ENCODE assay signal across 2 cellular contexts in the genomic region with DNA sequence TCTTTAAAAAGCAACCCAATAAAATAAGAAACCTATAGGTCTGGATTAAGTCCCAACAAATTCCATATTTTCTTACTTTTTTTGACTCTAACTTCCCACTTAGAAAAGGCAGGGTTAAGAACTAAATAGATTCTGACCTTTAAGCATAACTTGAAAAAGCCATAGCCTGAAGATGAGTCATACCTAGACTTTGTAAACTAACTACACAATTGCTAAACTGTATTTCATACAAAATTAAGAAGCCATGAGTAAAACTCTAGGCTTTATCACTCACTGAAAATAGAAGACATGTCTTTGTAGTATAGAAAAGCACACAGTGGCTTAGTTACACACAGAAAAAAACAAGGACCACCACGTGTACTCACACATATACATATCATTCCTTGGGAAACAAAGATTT.
TF ChIP-seq lines count a peak whose summit lies in the region.

No MANE protein-coding gene starts in this region.

TF ChIP-seq in SK-N-SH, 30 proteins besides CTCF, POLR2A, EP300 and RAD21 (continued from another document):
- no peak for TF ChIP-seq USF2 (IDR thresholded peaks at IDR 0.05; ENCODE audit: borderline replicate concordance, low read depth, low read length)

TF ChIP-seq in HepG2, 621 proteins besides CTCF, POLR2A, EP300 and RAD21 (continues in another document):
- TF ChIP-seq ARID3A (IDR thresholded peaks at IDR 0.05; ENCODE audit: low read depth, low read length): peak; percentile 16; the same call in 1 of the 2 replicates
- TF ChIP-seq, protein P1, sequence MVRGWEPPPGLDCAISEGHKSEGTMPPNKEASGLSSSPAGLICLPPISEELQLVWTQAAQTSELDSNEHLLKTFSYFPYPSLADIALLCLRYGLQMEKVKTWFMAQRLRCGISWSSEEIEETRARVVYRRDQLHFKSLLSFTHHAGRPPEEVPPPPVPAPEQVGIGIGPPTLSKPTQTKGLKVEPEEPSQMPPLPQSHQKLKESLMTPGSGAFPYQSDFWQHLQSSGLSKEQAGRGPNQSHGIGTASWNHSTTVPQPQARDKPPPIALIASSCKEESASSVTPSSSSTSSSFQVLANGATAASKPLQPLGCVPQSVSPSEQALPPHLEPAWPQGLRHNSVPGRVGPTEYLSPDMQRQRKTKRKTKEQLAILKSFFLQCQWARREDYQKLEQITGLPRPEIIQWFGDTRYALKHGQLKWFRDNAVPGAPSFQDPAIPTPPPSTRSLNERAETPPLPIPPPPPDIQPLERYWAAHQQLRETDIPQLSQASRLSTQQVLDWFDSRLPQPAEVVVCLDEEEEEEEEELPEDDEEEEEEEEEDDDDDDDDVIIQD (CRISPR knock-in tag; IDR thresholded peaks at IDR 0.05; ENCODE audit: low read depth): peak; percentile 29; the same call in 1 of the 2 replicates
- TF ChIP-seq CCDC6 (CRISPR knock-in tag; IDR thresholded peaks at IDR 0.05): no peak
- peak; percentile 26; the same call in 1 of the 2 replicates for TF ChIP-seq HMG20A (CRISPR knock-in tag; IDR thresholded peaks at IDR 0.05; ENCODE audit: borderline replicate concordance)
- no peak for TF ChIP-seq RBAK (CRISPR knock-in tag; IDR thresholded peaks at IDR 0.05)
- no peak for TF ChIP-seq ELF4 (CRISPR knock-in tag; IDR thresholded peaks at IDR 0.05; ENCODE audit: borderline replicate concordance)
- no peak for TF ChIP-seq ZNF780A (CRISPR knock-in tag; IDR thresholded peaks at IDR 0.05)
- TF ChIP-seq RCOR2 (CRISPR knock-in tag; IDR thresholded peaks at IDR 0.05): no peak
- TF ChIP-seq, protein P2, sequence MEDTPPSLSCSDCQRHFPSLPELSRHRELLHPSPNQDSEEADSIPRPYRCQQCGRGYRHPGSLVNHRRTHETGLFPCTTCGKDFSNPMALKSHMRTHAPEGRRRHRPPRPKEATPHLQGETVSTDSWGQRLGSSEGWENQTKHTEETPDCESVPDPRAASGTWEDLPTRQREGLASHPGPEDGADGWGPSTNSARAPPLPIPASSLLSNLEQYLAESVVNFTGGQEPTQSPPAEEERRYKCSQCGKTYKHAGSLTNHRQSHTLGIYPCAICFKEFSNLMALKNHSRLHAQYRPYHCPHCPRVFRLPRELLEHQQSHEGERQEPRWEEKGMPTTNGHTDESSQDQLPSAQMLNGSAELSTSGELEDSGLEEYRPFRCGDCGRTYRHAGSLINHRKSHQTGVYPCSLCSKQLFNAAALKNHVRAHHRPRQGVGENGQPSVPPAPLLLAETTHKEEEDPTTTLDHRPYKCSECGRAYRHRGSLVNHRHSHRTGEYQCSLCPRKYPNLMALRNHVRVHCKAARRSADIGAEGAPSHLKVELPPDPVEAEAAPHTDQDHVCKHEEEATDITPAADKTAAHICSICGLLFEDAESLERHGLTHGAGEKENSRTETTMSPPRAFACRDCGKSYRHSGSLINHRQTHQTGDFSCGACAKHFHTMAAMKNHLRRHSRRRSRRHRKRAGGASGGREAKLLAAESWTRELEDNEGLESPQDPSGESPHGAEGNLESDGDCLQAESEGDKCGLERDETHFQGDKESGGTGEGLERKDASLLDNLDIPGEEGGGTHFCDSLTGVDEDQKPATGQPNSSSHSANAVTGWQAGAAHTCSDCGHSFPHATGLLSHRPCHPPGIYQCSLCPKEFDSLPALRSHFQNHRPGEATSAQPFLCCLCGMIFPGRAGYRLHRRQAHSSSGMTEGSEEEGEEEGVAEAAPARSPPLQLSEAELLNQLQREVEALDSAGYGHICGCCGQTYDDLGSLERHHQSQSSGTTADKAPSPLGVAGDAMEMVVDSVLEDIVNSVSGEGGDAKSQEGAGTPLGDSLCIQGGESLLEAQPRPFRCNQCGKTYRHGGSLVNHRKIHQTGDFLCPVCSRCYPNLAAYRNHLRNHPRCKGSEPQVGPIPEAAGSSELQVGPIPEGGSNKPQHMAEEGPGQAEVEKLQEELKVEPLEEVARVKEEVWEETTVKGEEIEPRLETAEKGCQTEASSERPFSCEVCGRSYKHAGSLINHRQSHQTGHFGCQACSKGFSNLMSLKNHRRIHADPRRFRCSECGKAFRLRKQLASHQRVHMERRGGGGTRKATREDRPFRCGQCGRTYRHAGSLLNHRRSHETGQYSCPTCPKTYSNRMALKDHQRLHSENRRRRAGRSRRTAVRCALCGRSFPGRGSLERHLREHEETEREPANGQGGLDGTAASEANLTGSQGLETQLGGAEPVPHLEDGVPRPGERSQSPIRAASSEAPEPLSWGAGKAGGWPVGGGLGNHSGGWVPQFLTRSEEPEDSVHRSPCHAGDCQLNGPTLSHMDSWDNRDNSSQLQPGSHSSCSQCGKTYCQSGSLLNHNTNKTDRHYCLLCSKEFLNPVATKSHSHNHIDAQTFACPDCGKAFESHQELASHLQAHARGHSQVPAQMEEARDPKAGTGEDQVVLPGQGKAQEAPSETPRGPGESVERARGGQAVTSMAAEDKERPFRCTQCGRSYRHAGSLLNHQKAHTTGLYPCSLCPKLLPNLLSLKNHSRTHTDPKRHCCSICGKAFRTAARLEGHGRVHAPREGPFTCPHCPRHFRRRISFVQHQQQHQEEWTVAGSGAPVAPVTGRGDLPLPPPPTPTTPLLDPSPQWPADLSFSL (CRISPR knock-in tag; IDR thresholded peaks at IDR 0.05): peak; percentile 41; the same call in 1 of the 2 replicates
- TF ChIP-seq, protein P3, sequence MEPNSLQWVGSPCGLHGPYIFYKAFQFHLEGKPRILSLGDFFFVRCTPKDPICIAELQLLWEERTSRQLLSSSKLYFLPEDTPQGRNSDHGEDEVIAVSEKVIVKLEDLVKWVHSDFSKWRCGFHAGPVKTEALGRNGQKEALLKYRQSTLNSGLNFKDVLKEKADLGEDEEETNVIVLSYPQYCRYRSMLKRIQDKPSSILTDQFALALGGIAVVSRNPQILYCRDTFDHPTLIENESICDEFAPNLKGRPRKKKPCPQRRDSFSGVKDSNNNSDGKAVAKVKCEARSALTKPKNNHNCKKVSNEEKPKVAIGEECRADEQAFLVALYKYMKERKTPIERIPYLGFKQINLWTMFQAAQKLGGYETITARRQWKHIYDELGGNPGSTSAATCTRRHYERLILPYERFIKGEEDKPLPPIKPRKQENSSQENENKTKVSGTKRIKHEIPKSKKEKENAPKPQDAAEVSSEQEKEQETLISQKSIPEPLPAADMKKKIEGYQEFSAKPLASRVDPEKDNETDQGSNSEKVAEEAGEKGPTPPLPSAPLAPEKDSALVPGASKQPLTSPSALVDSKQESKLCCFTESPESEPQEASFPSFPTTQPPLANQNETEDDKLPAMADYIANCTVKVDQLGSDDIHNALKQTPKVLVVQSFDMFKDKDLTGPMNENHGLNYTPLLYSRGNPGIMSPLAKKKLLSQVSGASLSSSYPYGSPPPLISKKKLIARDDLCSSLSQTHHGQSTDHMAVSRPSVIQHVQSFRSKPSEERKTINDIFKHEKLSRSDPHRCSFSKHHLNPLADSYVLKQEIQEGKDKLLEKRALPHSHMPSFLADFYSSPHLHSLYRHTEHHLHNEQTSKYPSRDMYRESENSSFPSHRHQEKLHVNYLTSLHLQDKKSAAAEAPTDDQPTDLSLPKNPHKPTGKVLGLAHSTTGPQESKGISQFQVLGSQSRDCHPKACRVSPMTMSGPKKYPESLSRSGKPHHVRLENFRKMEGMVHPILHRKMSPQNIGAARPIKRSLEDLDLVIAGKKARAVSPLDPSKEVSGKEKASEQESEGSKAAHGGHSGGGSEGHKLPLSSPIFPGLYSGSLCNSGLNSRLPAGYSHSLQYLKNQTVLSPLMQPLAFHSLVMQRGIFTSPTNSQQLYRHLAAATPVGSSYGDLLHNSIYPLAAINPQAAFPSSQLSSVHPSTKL (CRISPR knock-in tag; IDR thresholded peaks at IDR 0.05): peak; percentile 61; the same call in 1 of the 2 replicates
- 0 out of 2 replicates have a peak, but pooled peaks have one; percentile 24 for TF ChIP-seq FOXA3 (CRISPR knock-in tag; IDR thresholded peaks at IDR 0.05)
- TF ChIP-seq ZNF563 (CRISPR knock-in tag; IDR thresholded peaks at IDR 0.05): no peak
- no peak for TF ChIP-seq ZNF512 (CRISPR knock-in tag; IDR thresholded peaks at IDR 0.05)
- no peak for TF ChIP-seq GLI4 (CRISPR knock-in tag; IDR thresholded peaks at IDR 0.05; ENCODE audit: borderline replicate concordance)
- TF ChIP-seq, protein P4, sequence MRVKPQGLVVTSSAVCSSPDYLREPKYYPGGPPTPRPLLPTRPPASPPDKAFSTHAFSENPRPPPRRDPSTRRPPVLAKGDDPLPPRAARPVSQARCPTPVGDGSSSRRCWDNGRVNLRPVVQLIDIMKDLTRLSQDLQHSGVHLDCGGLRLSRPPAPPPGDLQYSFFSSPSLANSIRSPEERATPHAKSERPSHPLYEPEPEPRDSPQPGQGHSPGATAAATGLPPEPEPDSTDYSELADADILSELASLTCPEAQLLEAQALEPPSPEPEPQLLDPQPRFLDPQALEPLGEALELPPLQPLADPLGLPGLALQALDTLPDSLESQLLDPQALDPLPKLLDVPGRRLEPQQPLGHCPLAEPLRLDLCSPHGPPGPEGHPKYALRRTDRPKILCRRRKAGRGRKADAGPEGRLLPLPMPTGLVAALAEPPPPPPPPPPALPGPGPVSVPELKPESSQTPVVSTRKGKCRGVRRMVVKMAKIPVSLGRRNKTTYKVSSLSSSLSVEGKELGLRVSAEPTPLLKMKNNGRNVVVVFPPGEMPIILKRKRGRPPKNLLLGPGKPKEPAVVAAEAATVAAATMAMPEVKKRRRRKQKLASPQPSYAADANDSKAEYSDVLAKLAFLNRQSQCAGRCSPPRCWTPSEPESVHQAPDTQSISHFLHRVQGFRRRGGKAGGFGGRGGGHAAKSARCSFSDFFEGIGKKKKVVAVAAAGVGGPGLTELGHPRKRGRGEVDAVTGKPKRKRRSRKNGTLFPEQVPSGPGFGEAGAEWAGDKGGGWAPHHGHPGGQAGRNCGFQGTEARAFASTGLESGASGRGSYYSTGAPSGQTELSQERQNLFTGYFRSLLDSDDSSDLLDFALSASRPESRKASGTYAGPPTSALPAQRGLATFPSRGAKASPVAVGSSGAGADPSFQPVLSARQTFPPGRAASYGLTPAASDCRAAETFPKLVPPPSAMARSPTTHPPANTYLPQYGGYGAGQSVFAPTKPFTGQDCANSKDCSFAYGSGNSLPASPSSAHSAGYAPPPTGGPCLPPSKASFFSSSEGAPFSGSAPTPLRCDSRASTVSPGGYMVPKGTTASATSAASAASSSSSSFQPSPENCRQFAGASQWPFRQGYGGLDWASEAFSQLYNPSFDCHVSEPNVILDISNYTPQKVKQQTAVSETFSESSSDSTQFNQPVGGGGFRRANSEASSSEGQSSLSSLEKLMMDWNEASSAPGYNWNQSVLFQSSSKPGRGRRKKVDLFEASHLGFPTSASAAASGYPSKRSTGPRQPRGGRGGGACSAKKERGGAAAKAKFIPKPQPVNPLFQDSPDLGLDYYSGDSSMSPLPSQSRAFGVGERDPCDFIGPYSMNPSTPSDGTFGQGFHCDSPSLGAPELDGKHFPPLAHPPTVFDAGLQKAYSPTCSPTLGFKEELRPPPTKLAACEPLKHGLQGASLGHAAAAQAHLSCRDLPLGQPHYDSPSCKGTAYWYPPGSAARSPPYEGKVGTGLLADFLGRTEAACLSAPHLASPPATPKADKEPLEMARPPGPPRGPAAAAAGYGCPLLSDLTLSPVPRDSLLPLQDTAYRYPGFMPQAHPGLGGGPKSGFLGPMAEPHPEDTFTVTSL (CRISPR knock-in tag; IDR thresholded peaks at IDR 0.05; ENCODE audit: borderline replicate concordance): peak; percentile 51; the same call in 1 of the 2 replicates
- TF ChIP-seq JUNB (CRISPR knock-in tag; IDR thresholded peaks at IDR 0.05; ENCODE audit: borderline replicate concordance): peak; percentile 55; the same call in 1 of the 2 replicates
- TF ChIP-seq SOX5 (CRISPR knock-in tag; IDR thresholded peaks at IDR 0.05; ENCODE audit: borderline replicate concordance): peak; percentile 37; the same call in 1 of the 2 replicates
- no peak for TF ChIP-seq SOX13 (IDR thresholded peaks at IDR 0.05)
- TF ChIP-seq SOX13 (CRISPR knock-in tag; conservative IDR thresholded peaks at IDR 0.05 in 1 of 2, IDR thresholded peaks at IDR 0.05 in 1 of 2): peak in 1 of 2 experiments; percentile 26; a peak in 1 of 4 replicates
- 0 out of 2 replicates have a peak, but pooled peaks have one; percentile 29 for TF ChIP-seq PAXIP1 (CRISPR knock-in tag; conservative IDR thresholded peaks at IDR 0.05)
- TF ChIP-seq SAP130 (CRISPR knock-in tag; IDR thresholded peaks at IDR 0.05; ENCODE audit: low read depth): 0 out of 2 replicates have a peak, but pooled peaks have one; percentile 16
- TF ChIP-seq ZFY (CRISPR knock-in tag; IDR thresholded peaks at IDR 0.05): no peak
- TF ChIP-seq RXRB (CRISPR knock-in tag; IDR thresholded peaks at IDR 0.05; ENCODE audit: borderline replicate concordance): peak; percentile 27; the same call in 1 of the 2 replicates
